Comparison of ENCODE assay signal across 7 cellular contexts in genomic region chr10:92216608-92217007, GRCh38.
DNase-seq lines count a peak whose midpoint lies in the region; ATAC-seq, FAIRE-seq and TF ChIP-seq lines count a peak whose summit lies in the region.
"Not testable (repeated sequence)": the region's sequence is repeated elsewhere in the genome, so short reads cannot be mapped to it uniquely, and the experiment has no call there.

No MANE protein-coding gene starts in this region.

- not testable (repeated sequence) for H3K79me1 ChIP-seq in H1 (ENCODE audit: low read depth, low read length); mesendoderm (ENCODE audit: low read length)

- H3K9me3 ChIP-seq in H1 (ENCODE audit: insufficient read depth in 2 of 2, low read depth in 1 of 2, low read length in 1 of 2), result not testable (repeated sequence)

- H3K27ac Mint-ChIP-seq in activated B cell treated with CpG ODN at 0.5 μM for 24 hours, result not testable (repeated sequence)

- H3K36me3 ChIP-seq in H1 (ENCODE audit: control insufficient read depth in 2 of 4, insufficient read depth in 4 of 4, low read length in 3 of 4); mesendoderm (ENCODE audit: control insufficient read depth, insufficient read depth, low read length): not testable (repeated sequence)

- not testable (repeated sequence) for H3K4me3 ChIP-seq in NB4 (ENCODE audit: low read depth, low read length); H1 (ENCODE audit: extremely low read depth in 1 of 4, insufficient read depth in 2 of 4, low read depth in 3 of 4, low read length in 4 of 4); mesendoderm (ENCODE audit: low read length)

- not testable (repeated sequence) for H3K9me3 Mint-ChIP-seq in activated B cell treated with CpG ODN at 0.5 μM for 24 hours

- POLR2A ChIA-PET in activated B cell treated with CpG ODN at 0.5 μM for 24 hours (lab: Charles Lee), result not testable (repeated sequence)
- POLR2A ChIA-PET in H1 (lab: Charles Lee; ENCODE audit: partially characterized antibody), result interaction anchor here (1.5 kb wide), 1 partner anchor 75 kb away, joined by 6 read pairs; the partner anchor contains the start of genes CPEB3 and MARCHF5

- H2BK5ac ChIP-seq in H1 (ENCODE audit: low read depth, low read length); mesendoderm (ENCODE audit: low read length): not testable (repeated sequence)

- H3K4ac ChIP-seq in H1 (replicated peaks; ENCODE audit: insufficient read length, low read depth, low read length); mesendoderm (ENCODE audit: low read depth, low read length): not testable (repeated sequence)

- TF ChIP-seq POLR2A in GM12891 (IDR thresholded peaks at IDR 0.05; ENCODE audit: low read depth, low read length); NB4 (IDR thresholded peaks at IDR 0.05; ENCODE audit: extremely low read depth, insufficient read length); H1 (IDR thresholded peaks at IDR 0.05; ENCODE audit: control extremely low read depth in 1 of 2, low read depth in 2 of 2, low read length in 2 of 2): not testable (repeated sequence)

- not testable (repeated sequence) for H2AK5ac ChIP-seq in H1 (ENCODE audit: low read depth, low read length); mesendoderm (ENCODE audit: low read length)

- peak; percentile 0 for DNase-seq in COLO668 (lab: John Stamatoyannopoulos, UW; ENCODE audit: unreplicated experiment)
- DNase-seq in GM12891 (ENCODE audit: insufficient read length, low spot score); activated B cell treated with CpG ODN at 0.5 μM for 24 hours: not testable (repeated sequence)
- DNase-seq in NB4 (ENCODE audit: low read depth), result peak; percentile 12
- peak; percentile 64 to 87 for DNase-seq in H1 (ENCODE audit: low read depth in 1 of 2, low spot score in 2 of 2)
- DNase-seq in iPS DF 19.7 (ENCODE audit: low read depth, low spot score), result peak; percentile 50
- DNase-seq in mesendoderm, result peak; percentile 79

- H3K23me2 ChIP-seq in H1 (ENCODE audit: low read depth, low read length), result not testable (repeated sequence)

- not testable (repeated sequence) for H4K8ac ChIP-seq in H1 (ENCODE audit: extremely low read depth, insufficient read depth, low read length); mesendoderm (ENCODE audit: low read depth, low read length)

- not testable (repeated sequence) for H4K5ac ChIP-seq in H1 (ENCODE audit: insufficient read length, low read depth, low read length); mesendoderm (ENCODE audit: low read length)

- not testable (repeated sequence) for H3K4me1 ChIP-seq in H1 (replicated peaks in 1 of 4; ENCODE audit: control insufficient read depth in 3 of 4, insufficient read depth in 4 of 4, low read length in 3 of 4); mesendoderm (ENCODE audit: control insufficient read depth, low read depth, low read length)

- CTCF ChIA-PET in activated B cell treated with CpG ODN at 0.5 μM for 24 hours (lab: Charles Lee), result not testable (repeated sequence)
- CTCF ChIA-PET in H1 (lab: Charles Lee; ENCODE audit: partially characterized antibody), result interaction anchor here (0.6 to 3.5 kb wide), 20 partner anchors 12 to 274 kb away, joined by 3 to 19 read pairs (median 4); partner anchors contain the start of genes CPEB3 and MARCHF5

- not testable (repeated sequence) for TF ChIP-seq CTCF in NB4 (IDR thresholded peaks at IDR 0.05; ENCODE audit: low read depth, low read length); activated B cell treated with CpG ODN at 0.5 μM for 24 hours (IDR thresholded peaks at IDR 0.05)
- peak; percentile 59 to 84 (median 82) for TF ChIP-seq CTCF in H1 (IDR thresholded peaks at IDR 0.05; ENCODE audit: control extremely low read depth in 1 of 3, insufficient read depth in 1 of 3, low read depth in 1 of 3, low read length in 3 of 3)

- not testable (repeated sequence) for H3K9ac ChIP-seq in H1 (replicated peaks in 1 of 4; ENCODE audit: extremely low read depth in 1 of 4, low read depth in 3 of 4, low read length in 3 of 4); mesendoderm (ENCODE audit: low read length)

- not testable (repeated sequence) for H3K27me3 Mint-ChIP-seq in activated B cell treated with CpG ODN at 0.5 μM for 24 hours

- peak; percentile 18 for ATAC-seq in activated B cell treated with CpG ODN at 0.5 μM for 24 hours (ENCODE audit: low read depth)

- not testable (repeated sequence) for H3K79me2 ChIP-seq in H1 (ENCODE audit: control insufficient read depth in 1 of 2, insufficient read depth in 2 of 2, low read length in 2 of 2); mesendoderm (ENCODE audit: control insufficient read depth, insufficient read depth, low read length)

- H3K18ac ChIP-seq in H1 (ENCODE audit: extremely low read depth, low read length); mesendoderm (ENCODE audit: low read length): not testable (repeated sequence)

- H2BK12ac ChIP-seq in H1 (ENCODE audit: low read depth, low read length), result not testable (repeated sequence)

- WGBS in H1 (ENCODE audit: extremely low coverage in 1 of 2, insufficient coverage in 1 of 2, insufficient read length in 1 of 2, insufficient replicate concordance in 2 of 2, low coverage in 1 of 2, low lambda C conversion rate in 2 of 2, missing lambda C conversion rate in 1 of 2), 2 experiments, result 44% methylated on average over 12 of the region's 12 CpGs; no CpG with 5 or more reads in 1 of the 2 experiments
- no CpG with 5 or more reads among the region's 12 CpGs for WGBS in mesendoderm (ENCODE audit: extremely low coverage, insufficient coverage, low lambda C conversion rate)

- H3K4me2 ChIP-seq in H1 (ENCODE audit: insufficient read depth in 1 of 2, low read depth in 2 of 2, low read length in 2 of 2); mesendoderm (ENCODE audit: low read length): not testable (repeated sequence)

- TF ChIP-seq RAD21 in H1 (IDR thresholded peaks at IDR 0.05 in 1 of 2, conservative IDR thresholded peaks at IDR 0.05 in 1 of 2; ENCODE audit: low read depth in 2 of 2, low read length in 2 of 2), result peak; percentile 74 to 78

- peak; percentile 63 for FAIRE-seq in GM12891 (lab: Jason Lieb, UNC)
- FAIRE-seq in H1 (lab: Jason Lieb, UNC), result peak; percentile 92

- H2BK120ac ChIP-seq in H1 (replicated peaks; ENCODE audit: low read depth, low read length); mesendoderm (ENCODE audit: low read depth, low read length): not testable (repeated sequence)

- intact Hi-C loops in activated B cell treated with CpG ODN at 0.5 μM for 24 hours (cut with micrococcal nuclease), result not testable (repeated sequence)

- not testable (repeated sequence) for H3K14ac ChIP-seq in H1 (ENCODE audit: insufficient read length)

- not testable (repeated sequence) for H3K4me1 Mint-ChIP-seq in activated B cell treated with CpG ODN at 0.5 μM for 24 hours

- not testable (repeated sequence) for H4K91ac ChIP-seq in H1 (replicated peaks; ENCODE audit: insufficient read length, low read length)

- not testable (repeated sequence) for H2AFZ ChIP-seq in H1 (ENCODE audit: low read length)

- TF ChIP-seq EP300 in H1 (IDR thresholded peaks at IDR 0.05; ENCODE audit: borderline replicate concordance in 1 of 2, low read depth in 2 of 2, low read length in 2 of 2), result not testable (repeated sequence)

- not testable (repeated sequence) for H3K23ac ChIP-seq in H1 (ENCODE audit: insufficient read length); mesendoderm (ENCODE audit: low read length)

- not testable (repeated sequence) for H3K27me3 ChIP-seq in H1 (replicated peaks in 1 of 4; ENCODE audit: control insufficient read depth in 3 of 4, extremely low read depth in 1 of 4, insufficient read depth in 3 of 4, low read length in 3 of 4); mesendoderm (ENCODE audit: insufficient read depth, low read length, poor library complexity)

- H3K56ac ChIP-seq in H1 (replicated peaks; ENCODE audit: insufficient read length, low read depth, low read length); mesendoderm (ENCODE audit: low read length): not testable (repeated sequence)

- not testable (repeated sequence) for H2BK15ac ChIP-seq in H1 (ENCODE audit: low read length); mesendoderm (replicated peaks; ENCODE audit: low read depth)

- not testable (repeated sequence) for H4K20me1 ChIP-seq in H1 (replicated peaks in 1 of 2; ENCODE audit: control insufficient read depth in 1 of 2, insufficient read depth in 2 of 2, low read length in 2 of 2)

- not testable (repeated sequence) for H3K36me3 Mint-ChIP-seq in activated B cell treated with CpG ODN at 0.5 μM for 24 hours (ENCODE audit: low read depth)

- H3K4me3 Mint-ChIP-seq in activated B cell treated with CpG ODN at 0.5 μM for 24 hours, result not testable (repeated sequence)

- H3K27ac ChIP-seq in H1 (ENCODE audit: low read depth, low read length); mesendoderm (ENCODE audit: low read depth, low read length): not testable (repeated sequence)

- not testable (repeated sequence) for H2BK20ac ChIP-seq in H1 (ENCODE audit: low read length)

TF ChIP-seq in H1, 55 proteins besides CTCF, POLR2A, EP300 and RAD21:
- peak; percentile 26; the same call in 1 of the 2 replicates for TF ChIP-seq MAX (IDR thresholded peaks at IDR 0.05)
